1 cellular context compared by ENCODE assay signal in genomic region chr20:5667703-5668528, GRCh38.
TF ChIP-seq lines count a peak whose summit lies in the region.

No MANE protein-coding gene starts in this region.

TF ChIP-seq in A549, 52 proteins besides CTCF, POLR2A, EP300 and RAD21 (continued from another document):
- no peak for TF ChIP-seq ELK1 (IDR thresholded peaks at IDR 0.05; ENCODE audit: low read depth, low read length)
- no peak for TF ChIP-seq MAX (IDR thresholded peaks at IDR 0.05)
- no peak for TF ChIP-seq RCOR1 (IDR thresholded peaks at IDR 0.05; ENCODE audit: low read depth, low read length)
- TF ChIP-seq FOSL2 (IDR thresholded peaks at IDR 0.05) = no peak
- TF ChIP-seq FOSL2 (CRISPR knock-in tag; IDR thresholded peaks at IDR 0.05) = no peak
